Comparison of ENCODE assay signal across 25 cellular contexts in genomic region chr12:30463636-30464035, GRCh38.
DNase-seq lines count a peak whose midpoint lies in the region; ATAC-seq, FAIRE-seq and TF ChIP-seq lines count a peak whose summit lies in the region.
"Had no signal": no experiment of that assay in that cellular context is flagged by ENCODE, and none has a peak within 500 bp of the region (broad histone marks: within the 10 kb centered on the region; RNA-seq: fewer than 3 reads in every experiment).

No MANE protein-coding gene starts in this region.

- CTCF ChIA-PET in K562 (lab: Yijun Ruan, JAX; ENCODE audit: low intra/inter-chr PET ratio): no interaction called here

- no peak overlapping the region for H2BK120ac ChIP-seq in trophoblast cell (ENCODE audit: insufficient read depth, low read length, poor library complexity)

- no peaks in the 10 kb centered on the region for H3K9me1 ChIP-seq in K562 (ENCODE audit: control insufficient read depth, insufficient read depth, low read length)

- H2BK5ac ChIP-seq in trophoblast cell (ENCODE audit: low read depth, low read length, poor library complexity): no peak overlapping the region

- no peak overlapping the region for H4K12ac ChIP-seq in trophoblast cell (ENCODE audit: low read depth, low read length)

- no peak for TF ChIP-seq EP300 in K562 (IDR thresholded peaks at IDR 0.05; ENCODE audit: low read length)

- TF ChIP-seq POLR2A in K562 (conservative IDR thresholded peaks at IDR 0.05): no peak

- H3K27ac ChIP-seq in K562 (ENCODE audit: extremely low read depth, low read depth, low read length): no peak overlapping the region
- H3K27ac ChIP-seq in trophoblast cell (ENCODE audit: low read depth, low read length): no peak overlapping the region
- H3K27ac ChIP-seq: BLaER1 had no signal

- H3K4me2 ChIP-seq in K562 (ENCODE audit: insufficient read depth, low read length) (no peak overlapping the region), trophoblast cell (ENCODE audit: low read length) (no peak overlapping the region)
- H3K4me2 ChIP-seq: BLaER1 had no signal

- H3K4me3 ChIP-seq in K562 (no peak overlapping the region), trophoblast cell (ENCODE audit: low read depth, low read length) (no peak overlapping the region)
- H3K4me3 ChIP-seq: BLaER1, GM12878 had no signal

- 6% methylated on average over 2 of the region's 2 CpGs for WGBS in K562 (ENCODE audit: insufficient coverage, low coverage, missing lambda C conversion rate)
- no CpG with 5 or more reads among the region's 2 CpGs for WGBS in trophoblast cell (ENCODE audit: extremely low coverage, insufficient coverage, insufficient read length)

- no peak for FAIRE-seq in K562 (lab: Jason Lieb, UNC)
- no peak for FAIRE-seq in frontal cortex (lab: Jason Lieb, UNC)
- FAIRE-seq: A204.1, GM12878, GM12892, GM18507 had no signal

- H3K23ac ChIP-seq in trophoblast cell (ENCODE audit: low read length): peak overlapping the region; percentile 95

- POLR2A ChIA-PET in K562 (lab: Yijun Ruan, JAX): no interaction called here

- peaks cover 0 to 4% of the 10 kb centered on the region in 2 experiments; a peak in 1 of 5 replicates for H3K27me3 ChIP-seq in K562 (ENCODE audit: control insufficient read depth in 2 of 2, insufficient read depth in 2 of 2, low read length in 2 of 2)
- no peaks in the 10 kb centered on the region for H3K27me3 ChIP-seq in trophoblast cell (ENCODE audit: insufficient read depth, low read length)
- H3K27me3 ChIP-seq: BE2C, BLaER1 had no signal

- H3K79me2 ChIP-seq in K562 (ENCODE audit: control insufficient read depth, insufficient read depth, low read length) (no peaks in the 10 kb centered on the region), trophoblast cell (ENCODE audit: control insufficient read depth, insufficient read depth, low read length, poor library complexity) (no peaks in the 10 kb centered on the region)

- H3K4ac ChIP-seq in trophoblast cell (ENCODE audit: low read depth, low read length): no peak overlapping the region

- DNase-seq in K562 (ENCODE audit: extremely low read depth in 1 of 4, low spot score in 3 of 4) (no peak), left lobe of liver (ENCODE audit: low spot score) (no peak), trophoblast cell (no peak), frontal cortex (ENCODE audit: low spot score in 2 of 2) (no peak)
- DNase-seq: 8988T; ACHN; BE2C; C1 segment of cervical spinal cord; CD4-positive, alpha-beta memory T cell; CD4-positive, CD25-positive, alpha-beta regulatory T cell; CD8-positive, alpha-beta memory T cell; COR-L47; DMS 273 treated with DMSO at 0.1 percent for 48 hours; DMS153; DMS53; DMS79; DND-41; EL; GDM1 had no signal

- intact Hi-C loops in K562 (cut with micrococcal nuclease): no loop called here

- no peak overlapping the region for H3K9ac ChIP-seq in K562 (ENCODE audit: insufficient read depth in 1 of 2, low read depth in 2 of 2, low read length in 2 of 2)
- no peak overlapping the region for H3K9ac ChIP-seq in trophoblast cell (ENCODE audit: low read length)
- H3K9ac ChIP-seq: BLaER1 had no signal

- TF ChIP-seq CTCF in K562 (IDR thresholded peaks at IDR 0.05 in 2 of 3, conservative IDR thresholded peaks at IDR 0.05 in 1 of 3; ENCODE audit: insufficient read depth in 2 of 3, low read depth in 1 of 3, low read length in 3 of 3): no peak

- H3K18ac ChIP-seq in trophoblast cell (ENCODE audit: low read length): no peak overlapping the region

- no peak overlapping the region for H3K14ac ChIP-seq in trophoblast cell (ENCODE audit: low read length)

- ATAC-seq in K562 (no peak), left lobe of liver (peak; percentile 45), HG02588 (IDR thresholded peaks at IDR 0.05; ENCODE audit: unreplicated experiment) (no peak)
- ATAC-seq: GM12878 had no signal

- TF ChIP-seq RAD21 in K562 (CRISPR knock-in tag; conservative IDR thresholded peaks at IDR 0.05 in 1 of 2, IDR thresholded peaks at IDR 0.05 in 1 of 2): no peak

- no peak overlapping the region for H2AK5ac ChIP-seq in trophoblast cell (ENCODE audit: low read length)

- H4K20me1 ChIP-seq in K562 (replicated peaks; ENCODE audit: control insufficient read depth, insufficient read depth, low read length): no peaks in the 10 kb centered on the region
- H4K20me1 ChIP-seq: BLaER1 had no signal

- no TSS peak for BruUV-seq in K562 (replicated peaks; lab: Mats Ljungman, UMichigan)

- H3K36me3 ChIP-seq in K562 (ENCODE audit: control insufficient read depth, insufficient read depth, low read length): no peaks in the 10 kb centered on the region
- H3K36me3 ChIP-seq in trophoblast cell (ENCODE audit: control insufficient read depth in 1 of 2, insufficient read depth in 2 of 2, low read length in 2 of 2): no peaks in the 10 kb centered on the region
- H3K36me3 ChIP-seq: BE2C, BLaER1 had no signal

- H3K79me1 ChIP-seq in trophoblast cell (ENCODE audit: low read length): no peaks in the 10 kb centered on the region

- no peaks in the 10 kb centered on the region for H3K9me3 ChIP-seq in K562 (replicated peaks; ENCODE audit: control insufficient read depth, insufficient read depth, low read depth, low read length)
- no peaks in the 10 kb centered on the region for H3K9me3 ChIP-seq in trophoblast cell (ENCODE audit: insufficient read depth, low read depth, low read length)
- H3K9me3 ChIP-seq: BE2C, BLaER1 had no signal

- H4K8ac ChIP-seq in trophoblast cell (ENCODE audit: low read depth, low read length): no peak overlapping the region

- H3K4me1 ChIP-seq in K562 (replicated peaks in 1 of 2; ENCODE audit: control insufficient read depth in 2 of 2, insufficient read depth in 2 of 2, low read length in 2 of 2): no peaks in the 10 kb centered on the region; a peak in 1 of 5 replicates
- H3K4me1 ChIP-seq in trophoblast cell (ENCODE audit: control insufficient read depth in 1 of 2, insufficient read depth in 2 of 2, low read length in 2 of 2): no peaks in the 10 kb centered on the region
- H3K4me1 ChIP-seq: BE2C, BLaER1 had no signal

- in situ Hi-C loops in K562 (cut with MboI): no loop called here

- H2BK12ac ChIP-seq in trophoblast cell (ENCODE audit: low read length): no peak overlapping the region

- H2AFZ ChIP-seq in K562 (ENCODE audit: low read depth, low read length) (0 out of 2 replicates have a peak overlapping the region, but pooled peaks have one; percentile 37), trophoblast cell (ENCODE audit: insufficient read depth, low read length, poor library complexity) (no peak overlapping the region)

- H4K91ac ChIP-seq in trophoblast cell (ENCODE audit: low read depth, low read length): no peak overlapping the region

TF ChIP-seq in K562, 482 proteins besides CTCF, POLR2A, EP300 and RAD21:
- TF ChIP-seq NRF1 (conservative IDR thresholded peaks at IDR 0.05 in 1 of 2, IDR thresholded peaks at IDR 0.05 in 1 of 2) (no peak), HDAC6 (IDR thresholded peaks at IDR 0.05; ENCODE audit: low read depth, low read length) (no peak), ZKSCAN8 (CRISPR knock-in tag; IDR thresholded peaks at IDR 0.05) (no peak), CAMTA2 (CRISPR knock-in tag; conservative IDR thresholded peaks at IDR 0.05) (no peak)
